Comparison of ENCODE assay signal across 27 cellular contexts in the genomic region with DNA sequence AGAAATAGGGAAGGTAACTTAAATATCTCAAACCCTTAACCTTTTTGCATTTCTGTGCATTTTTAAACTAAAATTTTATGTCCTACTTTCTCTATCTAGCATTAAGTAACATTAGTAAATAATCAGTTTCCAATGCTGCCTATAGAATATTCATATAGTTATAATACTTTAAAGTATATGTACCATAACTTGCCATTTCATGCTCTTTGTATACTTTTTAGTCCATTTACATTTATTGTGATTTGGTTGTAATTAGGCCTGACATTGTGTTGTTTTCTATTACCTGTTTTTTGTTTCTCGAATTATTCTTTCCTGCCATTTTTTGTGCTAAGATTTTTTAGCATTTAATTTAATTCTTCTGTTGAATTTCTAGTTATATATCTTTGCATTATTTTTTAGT.
"Had no signal": no experiment of that assay in that cellular context is flagged by ENCODE, and none has a peak within 500 bp of the region (broad histone marks: within the 10 kb centered on the region; RNA-seq: fewer than 3 reads in every experiment).

No MANE protein-coding gene starts in this region.

- DNase-seq: activated CD4-positive, alpha-beta memory T cell treated with anti-CD3 and anti-CD28 coated beads for 36 hours; activated CD4-positive, alpha-beta T cell treated with anti-CD3 and anti-CD28 coated beads for 36 hours; activated CD4-positive, alpha-beta T cell treated with anti-CD3 and anti-CD28 coated beads, Interleukin-2, amount 10 ng/mL, durations not matched to agents 24 days and 14 days; activated CD4-positive, CD25-positive, alpha-beta regulatory T cell; activated CD4-positive, CD25-positive, alpha-beta regulatory T cell treated with anti-CD3 and anti-CD28 coated beads, Interleukin-2, amount 50 U/mL, for 72 hours; activated CD8-positive, alpha-beta memory T cell treated with anti-CD3 and anti-CD28 coated beads, Interleukin-2, amount 10 ng/mL, durations not matched to agents 7 days and 5 days; activated CD8-positive, alpha-beta memory T cell treated with anti-CD3 and anti-CD28 coated beads, Interleukin-2, amount 50 U/mL, for 4 hours; activated CD8-positive, alpha-beta T cell treated with anti-CD3 and anti-CD28 coated beads, Interleukin-2, amount 10 ng/mL, durations not matched to agents 7 days and 5 days; activated effector memory CD4-positive, alpha-beta T cell treated with anti-CD3 and anti-CD28 coated beads, Interleukin-2, amount 50 U/mL, for 16 hours; activated naive CD4-positive, alpha-beta T cell treated with anti-CD3 and anti-CD28 coated beads for 36 hours; activated naive CD8-positive, alpha-beta T cell treated with anti-CD3 and anti-CD28 coated beads for 36 hours; activated naive CD8-positive, alpha-beta T cell treated with anti-CD3 and anti-CD28 coated beads, Interleukin-2, amount 50 U/mL, for 24 hours; activated T-cell treated with anti-CD3 and anti-CD28 coated beads, Interleukin-2, amount 50 U/mL, for 1 hour; activated T-cell treated with anti-CD3 and anti-CD28 coated beads, Interleukin-2, amount 50 U/mL, for 48 hours; brain microvascular endothelial cell; colonic mucosa; effector CD8-positive, alpha-beta T cell; esophagus squamous epithelium; head of caudate nucleus; T-helper 1 cell; T-helper 17 cell; T1000 had no signal

- ATAC-seq: activated CD4-positive, alpha-beta T cell treated with anti-CD3 and anti-CD28 coated beads for 36 hours; activated CD8-positive, alpha-beta memory T cell treated with anti-CD3 and anti-CD28 coated beads, Interleukin-2, amount 10 ng/mL, durations not matched to agents 7 days and 5 days; activated CD8-positive, alpha-beta T cell treated with anti-CD3 and anti-CD28 coated beads, Interleukin-2, amount 10 ng/mL, durations not matched to agents 7 days and 5 days; activated naive CD8-positive, alpha-beta T cell treated with anti-CD3 and anti-CD28 coated beads, Interleukin-2, amount 50 U/mL, for 24 hours; T-helper 17 cell had no signal

- H3K27me3 ChIP-seq: brain microvascular endothelial cell, colonic mucosa, esophagus squamous epithelium had no signal

- H3K9me3 ChIP-seq: colonic mucosa had no signal

- H3K4me3 ChIP-seq: colonic mucosa, esophagus squamous epithelium had no signal

- H3K4me1 ChIP-seq: colonic mucosa, esophagus squamous epithelium had no signal

- H3K27ac ChIP-seq: brain microvascular endothelial cell, colonic mucosa, epithelial cell of prostate, esophagus squamous epithelium had no signal

- H3K36me3 ChIP-seq: brain microvascular endothelial cell, colonic mucosa, esophagus squamous epithelium had no signal

- FAIRE-seq: bronchial epithelial cell, endometrium, endothelial cell of umbilical vein, frontal cortex had no signal
